In the genomic region with DNA sequence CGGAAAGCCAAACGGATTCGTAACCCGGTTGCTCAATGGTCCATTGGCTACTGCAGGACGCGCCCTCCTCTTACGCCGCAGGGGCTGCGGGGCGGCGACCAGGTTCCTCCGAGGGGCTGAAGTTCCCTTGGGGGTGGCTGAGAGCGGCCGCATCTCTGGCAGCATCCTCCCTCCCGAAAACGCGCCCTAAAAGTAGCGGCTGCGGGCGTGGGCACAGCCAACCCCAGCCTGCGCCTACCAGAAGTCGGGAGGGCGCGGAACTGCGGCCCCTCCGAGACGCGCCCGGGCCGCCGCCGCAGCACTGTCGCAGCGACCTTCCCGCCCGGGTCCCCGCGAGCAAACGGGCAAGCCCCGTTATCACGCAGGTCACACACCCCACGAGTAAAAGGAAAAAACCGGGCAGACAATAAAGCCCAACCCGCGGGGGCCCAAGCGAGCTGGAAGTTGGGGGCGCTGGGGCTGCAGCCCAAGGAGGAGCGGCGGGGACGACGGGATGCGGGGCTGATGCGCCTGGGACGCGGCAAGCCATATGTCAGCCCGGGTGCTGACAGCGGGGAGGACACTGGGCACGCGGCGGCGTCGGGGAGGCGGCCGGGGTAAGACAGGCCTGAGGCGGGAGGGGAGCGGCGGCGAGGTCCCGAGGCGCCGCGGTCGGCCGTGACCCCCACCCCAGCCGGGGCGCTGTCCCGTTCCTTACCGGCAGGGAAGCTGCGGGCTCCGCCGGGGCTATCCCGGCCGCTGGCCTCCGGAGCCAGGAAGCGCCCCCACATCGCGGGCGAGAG, we compare ENCODE assay signal across 8 cellular contexts. TPM values are rescaled to one million over a fixed set of nuclear protein-coding genes. Genes with fewer than 3 reads are reported as not detected.
DNase-seq lines count a peak whose midpoint lies in the region; ATAC-seq and TF ChIP-seq lines count a peak whose summit lies in the region.

No MANE protein-coding gene starts in this region.

- H3K4me3 ChIP-seq in BJ (ENCODE audit: low read depth, low read length) (peak overlapping the region; percentile 99), PC-3 (ENCODE audit: low read length) (peak overlapping the region; percentile 78), neutrophil (ENCODE audit: low read depth in 1 of 2, low read length in 1 of 2) (peak overlapping the region; percentile 77 to 94), uterus (peak overlapping the region; percentile 83 to 96)

- CTCF ChIA-PET in BJ (lab: Yijun Ruan, JAX), result interaction anchor here (1.0 to 1.3 kb wide), 3 partner anchors 9 to 133 kb away, joined by 4 to 5 read pairs (median 4); no protein-coding TSS in a partner anchor
- CTCF ChIA-PET in PC-3 (lab: Charles Lee), result no interaction called here

- H3K27me3 ChIP-seq in BJ (ENCODE audit: control insufficient read depth, insufficient read depth, low read length) (no peaks in the 10 kb centered on the region), PC-3 (ENCODE audit: low read length) (no peaks in the 10 kb centered on the region), foreskin keratinocyte (no peaks in the 10 kb centered on the region), neutrophil (peaks cover 58% of the 10 kb centered on the region), uterus (no peaks in the 10 kb centered on the region)

- H3K9me3 ChIP-seq in PC-3 (ENCODE audit: low read length) (no peaks in the 10 kb centered on the region), neutrophil (no peaks in the 10 kb centered on the region), uterus (no peaks in the 10 kb centered on the region)

- no TSS peak for BruUV-seq in PC-3 (replicated peaks; lab: Mats Ljungman, UMichigan)

- POLR2A ChIA-PET in BJ (lab: Charles Lee), result interaction anchor here (0.6 to 1.0 kb wide), 2 partner anchors 9 to 17 kb away, joined by 3 to 10 read pairs; no protein-coding TSS in a partner anchor
- POLR2A ChIA-PET in PC-3 (lab: Charles Lee; ENCODE audit: unreplicated experiment), result no interaction called here

- H3K36me3 ChIP-seq in BJ (ENCODE audit: control insufficient read depth, insufficient read depth, low read length), result no peaks in the 10 kb centered on the region
- H3K36me3 ChIP-seq in PC-3 (ENCODE audit: low read depth, low read length), result no peaks in the 10 kb centered on the region
- no peaks in the 10 kb centered on the region for H3K36me3 ChIP-seq in neutrophil
- H3K36me3 ChIP-seq in uterus, result no peaks in the 10 kb centered on the region

- TF ChIP-seq POLR2A in uterus (IDR thresholded peaks at IDR 0.05), result peak in 1 of 2 donors; percentile 54

- H3K79me2 ChIP-seq in PC-3 (ENCODE audit: low read length), result peaks cover 48% of the 10 kb centered on the region

- H2AFZ ChIP-seq in PC-3 (ENCODE audit: low read length), result peak overlapping the region; percentile 90

- H3K4me2 ChIP-seq in PC-3 (ENCODE audit: low read length), result peak overlapping the region; percentile 87

- H3K27ac ChIP-seq in PC-3 (ENCODE audit: low read length), result peak overlapping the region; percentile 48; the same call in 1 of the 2 replicates
- H3K27ac ChIP-seq in foreskin keratinocyte, result peak overlapping the region; percentile 27
- H3K27ac ChIP-seq in neutrophil, result peak overlapping the region; percentile 86
- peak overlapping the region; percentile 98 to 99 for H3K27ac ChIP-seq in uterus

- H4K20me1 ChIP-seq in PC-3 (ENCODE audit: low read length), result 0 out of 2 replicates have a peak, but pooled peaks cover 3% of the 10 kb centered on the region

- H3K4me1 ChIP-seq in PC-3 (ENCODE audit: insufficient read depth, low read length), result peaks cover 8% of the 10 kb centered on the region; the same call in 1 of the 2 replicates
- H3K4me1 ChIP-seq in foreskin keratinocyte, result peaks cover 15% of the 10 kb centered on the region
- peaks cover 15 to 21% of the 10 kb centered on the region in 2 experiments for H3K4me1 ChIP-seq in neutrophil (ENCODE audit: control insufficient read depth in 1 of 2, insufficient read depth in 1 of 2, low read depth in 1 of 2, low read length in 1 of 2)
- H3K4me1 ChIP-seq in uterus, result no peaks in the 10 kb centered on the region

- ATAC-seq in GM18873 (IDR thresholded peaks at IDR 0.05; ENCODE audit: low FRiP score, unreplicated experiment) (peak; percentile 30), HG03097 (IDR thresholded peaks at IDR 0.05; ENCODE audit: low FRiP score, unreplicated experiment) (peak; percentile 31), PC-3 (peak; percentile 51), foreskin keratinocyte (peak; percentile 59)

- peak overlapping the region; percentile 79 for H3K9ac ChIP-seq in PC-3 (ENCODE audit: low read length)

- TF ChIP-seq CTCF in BJ (IDR thresholded peaks at IDR 0.05; ENCODE audit: insufficient read depth, low read depth, low read length) (peak; percentile 7; the same call in 1 of the 2 replicates), PC-3 (conservative IDR thresholded peaks at IDR 0.05; ENCODE audit: low read depth, low read length) (no peak), foreskin keratinocyte (conservative IDR thresholded peaks at IDR 0.05) (no peak), neutrophil (IDR thresholded peaks at IDR 0.05) (peak; percentile 16), uterus (IDR thresholded peaks at IDR 0.05) (peak in 3 of 4 experiments; percentile 22 to 45 (median 35))

- no peaks in the 10 kb centered on the region for H3K9me2 ChIP-seq in PC-3 (replicated peaks; ENCODE audit: low read length)

- intact Hi-C loops in PC-3 (cut with micrococcal nuclease), result loop anchor here (1.0 to 5.0 kb wide), 2 partner anchors 59 to 127 kb away; no protein-coding TSS in a partner anchor
- intact Hi-C loops in uterus (cut with DNase I; ENCODE audit: low total_unique reads), result no loop called here

- H3F3A ChIP-seq in PC-3 (ENCODE audit: low read length, unreplicated experiment), result no peaks in the 10 kb centered on the region

- no peak for DNase-seq in BJ (ENCODE audit: low read depth)
- peak; percentile 34 for DNase-seq in PC-3
- peak; percentile 27 for DNase-seq in activated gamma-delta T cell treated with Interleukin-2 at 50 U/mL for 16 hours
- no peak for DNase-seq in foreskin keratinocyte
- peak; percentile 47 to 48 for DNase-seq in uterus

RNA-seq across cellular contexts. Expression of a gene that starts 0.7 kb away (rescaled TPM):
- polyA plus RNA-seq in BJ (2011; rRNA removed) (2.6 and 7.0 TPM in 2 replicates), foreskin keratinocyte (0.54 and 0.55 TPM in 2 replicates)
- 25.0 and 28.1 TPM in 2 replicates for polyA minus RNA-seq in BJ (2011; rRNA and poly(A)+ RNA removed)
- total RNA-seq in PC-3 (2014; rRNA removed) (3.9 and 7.8 TPM in 2 replicates), foreskin keratinocyte (5.2 and 5.3 TPM in 2 replicates), uterus (100 to 1,000 TPM in 1 of 4 donors, 10 to 100 TPM in 3; 32.7 to 968 (median 64.4) TPM)

Comparison
In these comparisons a context has a peak if more than half of its experiments do, and no peak if none do; other contexts are left out.
1. DNase-seq: peak in PC-3 (single experiment), activated gamma-delta T cell treated with Interleukin-2 at 50 U/mL for 16 hours (single experiment) and uterus (2 of 2); none in BJ (single experiment) and foreskin keratinocyte (0 of 2).
2. CTCF ChIP-seq: peak in BJ (single experiment), neutrophil (single experiment) and uterus (3 of 4); none in PC-3 (single experiment) and foreskin keratinocyte (single experiment).
3. H3K27ac ChIP-seq: peak in every context shown above with its lines; median percentile 98 in uterus; 86 in neutrophil; 48 in PC-3; 27 in foreskin keratinocyte.
4. Peak in every context shown above with its lines, with median percentiles within 50 percentile points of each other: H3K4me3 ChIP-seq and ATAC-seq.